In genomic region chr7:105127179-105127578, GRCh38 we compare ENCODE assay signal across 19 cellular contexts.
DNase-seq lines count a peak whose midpoint lies in the region; ATAC-seq and TF ChIP-seq lines count a peak whose summit lies in the region.
"Had no signal": no experiment of that assay in that cellular context is flagged by ENCODE, and none has a peak within 500 bp of the region (broad histone marks: within the 10 kb centered on the region; RNA-seq: fewer than 3 reads in every experiment).

No MANE protein-coding gene starts in this region.

- no peak overlapping the region for H2BK120ac ChIP-seq in trophoblast cell (ENCODE audit: insufficient read depth, low read length, poor library complexity)

- no peak overlapping the region for H2AFZ ChIP-seq in trophoblast cell (ENCODE audit: insufficient read depth, low read length, poor library complexity)
- H2AFZ ChIP-seq: neural progenitor cell had no signal

- TF ChIP-seq CTCF in HEK293 (tag by site-specific recombination; IDR thresholded peaks at IDR 0.05), result no peak
- no peak for TF ChIP-seq CTCF in transverse colon (IDR thresholded peaks at IDR 0.05)
- no peak for TF ChIP-seq CTCF in spleen (IDR thresholded peaks at IDR 0.05 in 8 of 11, conservative IDR thresholded peaks at IDR 0.05 in 3 of 11)

- intact Hi-C loops in activated T-helper 2 cell treated with anti-CD3 and anti-CD28 coated beads, Interferon-gamma antibody, Interleukin-2, Interleukin-4, amounts not matched to agents 10 μg/mL and 5 μg/mL and 100 μg/mL, durations not matched to agents 14 hours and 24 hours and 36 hours (cut with micrococcal nuclease), result no loop called here
- intact Hi-C loops in transverse colon (cut with DNase I; ENCODE audit: low total_unique reads), result no loop called here
- intact Hi-C loops in spleen (cut with DNase I; ENCODE audit: low total_unique reads), result no loop called here

- peak overlapping the region; percentile 11 to 36 for H3K4me3 Mint-ChIP-seq in activated T-cell treated with anti-CD3 and anti-CD28 coated beads, Interleukin-2, amount 50 U/mL, for 72 hours
- no peak overlapping the region for H3K4me3 Mint-ChIP-seq in activated T-helper 2 cell treated with anti-CD3 and anti-CD28 coated beads, Interferon-gamma antibody, Interleukin-2, Interleukin-4, amounts not matched to agents 10 μg/mL and 5 μg/mL and 100 μg/mL, durations not matched to agents 14 hours and 24 hours and 36 hours (ENCODE audit: low read depth)
- H3K4me3 Mint-ChIP-seq: CD8-positive, alpha-beta memory T cell; central memory CD8-positive, alpha-beta T cell; neural progenitor cell had no signal

- no CpG with 5 or more reads among the region's 8 CpGs for WGBS in trophoblast cell (ENCODE audit: extremely low coverage, insufficient coverage, insufficient read length)
- 76 to 81% methylated on average over 4 to 8 of the region's 8 CpGs for WGBS in transverse colon (ENCODE audit: low coverage in 1 of 2), 2 donors
- 68 to 86% (median 78%) methylated on average over 8 of the region's 8 CpGs for WGBS in spleen, 5 donors

- H4K8ac ChIP-seq in trophoblast cell (ENCODE audit: low read depth, low read length), result no peak overlapping the region

- peaks cover 0 to 22% of the 10 kb centered on the region in 2 experiments; a peak in 2 of 3 replicates for H3K36me3 ChIP-seq in HEK293 (ENCODE audit: control insufficient read depth in 2 of 2, insufficient read depth in 1 of 2, low read length in 2 of 2)
- H3K36me3 ChIP-seq in trophoblast cell (ENCODE audit: control insufficient read depth in 1 of 2, insufficient read depth in 2 of 2, low read length in 2 of 2), result peaks cover 5 to 8% of the 10 kb centered on the region in 2 experiments
- H3K36me3 ChIP-seq in transverse colon, result peaks cover 0 to 14% (median 0%) of the 10 kb centered on the region in 4 donors
- H3K36me3 ChIP-seq in spleen, result peaks cover 0 to 87% (median 29%) of the 10 kb centered on the region in 6 donors
- H3K36me3 ChIP-seq: neural progenitor cell had no signal

- no peak for TF ChIP-seq EP300 in transverse colon (IDR thresholded peaks at IDR 0.05; ENCODE audit: low read depth)

- H3K4ac ChIP-seq in trophoblast cell (ENCODE audit: low read depth, low read length), result no peak overlapping the region

- no peaks in the 10 kb centered on the region for H3K79me2 ChIP-seq in trophoblast cell (ENCODE audit: control insufficient read depth, insufficient read depth, low read length, poor library complexity)

- H3K27me3 ChIP-seq in trophoblast cell (ENCODE audit: insufficient read depth, low read length) (no peaks in the 10 kb centered on the region), transverse colon (no peaks in the 10 kb centered on the region), spleen (replicated peaks in 1 of 7) (no peaks in the 10 kb centered on the region)
- H3K27me3 ChIP-seq: neural progenitor cell, testis had no signal

- H3K27me3 Mint-ChIP-seq in activated T-cell treated with anti-CD3 and anti-CD28 coated beads, Interleukin-2, amount 50 U/mL, for 72 hours (ENCODE audit: low read depth), result no peaks in the 10 kb centered on the region
- no peaks in the 10 kb centered on the region for H3K27me3 Mint-ChIP-seq in activated T-helper 2 cell treated with anti-CD3 and anti-CD28 coated beads, Interferon-gamma antibody, Interleukin-2, Interleukin-4, amounts not matched to agents 10 μg/mL and 5 μg/mL and 100 μg/mL, durations not matched to agents 14 hours and 24 hours and 36 hours (ENCODE audit: low read depth)
- H3K27me3 Mint-ChIP-seq: CD8-positive, alpha-beta memory T cell; central memory CD8-positive, alpha-beta T cell had no signal

- H4K91ac ChIP-seq in trophoblast cell (ENCODE audit: low read depth, low read length), result no peak overlapping the region

- H3K9me3 Mint-ChIP-seq in activated T-cell treated with anti-CD3 and anti-CD28 coated beads, Interleukin-2, amount 50 U/mL, for 72 hours, result no peaks in the 10 kb centered on the region
- H3K9me3 Mint-ChIP-seq in activated T-helper 2 cell treated with anti-CD3 and anti-CD28 coated beads, Interferon-gamma antibody, Interleukin-2, Interleukin-4, amounts not matched to agents 10 μg/mL and 5 μg/mL and 100 μg/mL, durations not matched to agents 14 hours and 24 hours and 36 hours, result no peaks in the 10 kb centered on the region
- H3K9me3 Mint-ChIP-seq: CD8-positive, alpha-beta memory T cell; central memory CD8-positive, alpha-beta T cell; neural progenitor cell had no signal

- no peak overlapping the region for H3K4me3 ChIP-seq in HEK293 (ENCODE audit: low read depth, low read length)
- H3K4me3 ChIP-seq in trophoblast cell (ENCODE audit: low read depth, low read length), result no peak overlapping the region
- no peak overlapping the region for H3K4me3 ChIP-seq in transverse colon
- H3K4me3 ChIP-seq in spleen, result no peak overlapping the region
- H3K4me3 ChIP-seq: HAP-1, neural progenitor cell, testis had no signal

- H3K9ac ChIP-seq in trophoblast cell (ENCODE audit: low read length), result no peak overlapping the region
- H3K9ac ChIP-seq: neural progenitor cell had no signal

- no peak overlapping the region for H2BK5ac ChIP-seq in trophoblast cell (ENCODE audit: low read depth, low read length, poor library complexity)

- no peak overlapping the region for H2AK5ac ChIP-seq in trophoblast cell (ENCODE audit: low read length)

- POLR2A ChIA-PET in HEK293 (lab: Yijun Ruan, JAX), result no interaction called here

- H3K27ac ChIP-seq in HEK293 (ENCODE audit: extremely low read depth, low read depth, low read length), result no peak overlapping the region
- no peak overlapping the region for H3K27ac ChIP-seq in trophoblast cell (ENCODE audit: low read depth, low read length)
- no peak overlapping the region for H3K27ac ChIP-seq in transverse colon
- H3K27ac ChIP-seq in spleen, result no peak overlapping the region
- H3K27ac ChIP-seq: neural progenitor cell, testis had no signal

- CTCF ChIA-PET in HEK293 (lab: Yijun Ruan, JAX), result interaction anchor here (0.6 kb wide), 1 partner anchor 272 kb away, joined by 3 read pairs; no protein-coding TSS in a partner anchor

- H3K23ac ChIP-seq in trophoblast cell (ENCODE audit: low read length), result no peak overlapping the region

- no peak overlapping the region for H2BK12ac ChIP-seq in trophoblast cell (ENCODE audit: low read length)

- H3K4me1 ChIP-seq in HEK293 (ENCODE audit: control insufficient read depth, insufficient read depth, low read length), result no peaks in the 10 kb centered on the region
- H3K4me1 ChIP-seq in trophoblast cell (ENCODE audit: control insufficient read depth in 1 of 2, insufficient read depth in 2 of 2, low read length in 2 of 2), result no peaks in the 10 kb centered on the region
- no peaks in the 10 kb centered on the region for H3K4me1 ChIP-seq in transverse colon
- peaks cover 0 to 17% (median 7%) of the 10 kb centered on the region in 6 donors for H3K4me1 ChIP-seq in spleen
- H3K4me1 ChIP-seq: HAP-1 had no signal

- H3K4me1 Mint-ChIP-seq in activated T-cell treated with anti-CD3 and anti-CD28 coated beads, Interleukin-2, amount 50 U/mL, for 72 hours (ENCODE audit: low read depth), result peaks cover 36% of the 10 kb centered on the region
- H3K4me1 Mint-ChIP-seq in activated T-helper 2 cell treated with anti-CD3 and anti-CD28 coated beads, Interferon-gamma antibody, Interleukin-2, Interleukin-4, amounts not matched to agents 10 μg/mL and 5 μg/mL and 100 μg/mL, durations not matched to agents 14 hours and 24 hours and 36 hours (ENCODE audit: low read depth), result peaks cover 46% of the 10 kb centered on the region

- peak overlapping the region; percentile 57 for H3K27ac Mint-ChIP-seq in activated T-cell treated with anti-CD3 and anti-CD28 coated beads, Interleukin-2, amount 50 U/mL, for 72 hours
- peak overlapping the region; percentile 19 for H3K27ac Mint-ChIP-seq in activated T-helper 2 cell treated with anti-CD3 and anti-CD28 coated beads, Interferon-gamma antibody, Interleukin-2, Interleukin-4, amounts not matched to agents 10 μg/mL and 5 μg/mL and 100 μg/mL, durations not matched to agents 14 hours and 24 hours and 36 hours
- H3K27ac Mint-ChIP-seq: neural progenitor cell had no signal

- DNase-seq in activated T-cell treated with anti-CD3 and anti-CD28 coated beads, Interleukin-2, amount 50 U/mL, for 72 hours, result peak in 1 of 2 donors; percentile 19
- no peak for DNase-seq in activated T-cell treated with anti-CD3 and anti-CD28 coated beads, Interleukin-2, amount 50 U/mL, for 48 hours
- DNase-seq in activated T-helper 2 cell treated with anti-CD3 and anti-CD28 coated beads, Interferon-gamma antibody, Interleukin-2, Interleukin-4, amounts not matched to agents 10 μg/mL and 5 μg/mL and 100 μg/mL, durations not matched to agents 14 hours and 24 hours and 36 hours (ENCODE audit: low spot score), result no peak
- DNase-seq in trophoblast cell (peak; percentile 78 to 81), transverse colon (no peak), spleen (no peak)
- DNase-seq in activated CD8-positive, alpha-beta memory T cell treated with anti-CD3 and anti-CD28 coated beads for 24 hours, result no peak
- DNase-seq: ACHN; CD8-positive, alpha-beta memory T cell; left colon; midbrain; NCI-H187 treated with DMSO at 0.1 percent for 48 hours; SW 1271; testis had no signal

- no peak overlapping the region for H3K18ac ChIP-seq in trophoblast cell (ENCODE audit: low read length)

- peak in 1 of 2 donors; percentile 54 for ATAC-seq in activated T-cell treated with anti-CD3 and anti-CD28 coated beads, Interleukin-2, amount 50 U/mL, for 72 hours (replicated peaks in 1 of 2)
- ATAC-seq: HepG2, left colon had no signal

- H3K79me1 ChIP-seq in trophoblast cell (ENCODE audit: low read length), result no peaks in the 10 kb centered on the region

- H3K9me3 ChIP-seq in HEK293 (ENCODE audit: control insufficient read depth, insufficient read depth, low read depth, low read length) (no peaks in the 10 kb centered on the region), trophoblast cell (ENCODE audit: insufficient read depth, low read depth, low read length) (peaks cover 2% of the 10 kb centered on the region), transverse colon (no peaks in the 10 kb centered on the region), spleen (no peaks in the 10 kb centered on the region)
- H3K9me3 ChIP-seq: HAP-1, testis had no signal

- in situ Hi-C loops in transverse colon (cut with MboI; ENCODE audit: low pct_ligation_motif_present in 1 of 4, low pct_unique_long_range_greater_than_20kb in 1 of 4, low sequenced_read_pairs in 3 of 4), result no loop called here

- H4K12ac ChIP-seq in trophoblast cell (ENCODE audit: low read depth, low read length), result no peak overlapping the region

- H3K14ac ChIP-seq in trophoblast cell (ENCODE audit: low read length), result no peak overlapping the region

- no peak overlapping the region for H3K4me2 ChIP-seq in trophoblast cell (ENCODE audit: low read length)
- H3K4me2 ChIP-seq: neural progenitor cell had no signal

- TF ChIP-seq POLR2A in transverse colon (IDR thresholded peaks at IDR 0.05) (no peak), spleen (IDR thresholded peaks at IDR 0.05) (no peak)

- H3K36me3 Mint-ChIP-seq in activated T-cell treated with anti-CD3 and anti-CD28 coated beads, Interleukin-2, amount 50 U/mL, for 72 hours (ENCODE audit: insufficient read depth in 2 of 2), result peaks cover 0 to 14% of the 10 kb centered on the region in 2 donors
- H3K36me3 Mint-ChIP-seq in activated T-helper 2 cell treated with anti-CD3 and anti-CD28 coated beads, Interferon-gamma antibody, Interleukin-2, Interleukin-4, amounts not matched to agents 10 μg/mL and 5 μg/mL and 100 μg/mL, durations not matched to agents 14 hours and 24 hours and 36 hours (ENCODE audit: low read depth), result peaks cover 45% of the 10 kb centered on the region

TF ChIP-seq in HEK293, 187 proteins besides CTCF, POLR2A, EP300 and RAD21 (continues in another document):
- no peak for TF ChIP-seq SP3 (tag by site-specific recombination; IDR thresholded peaks at IDR 0.05)

Comparison
In these comparisons a context has a peak if more than half of its experiments do, and no peak if none do; other contexts are left out.
1. DNase-seq: peak in trophoblast cell (2 of 2); none in activated T-cell treated with anti-CD3 and anti-CD28 coated beads, Interleukin-2, amount 50 U/mL, for 48 hours (0 of 2), activated T-helper 2 cell treated with anti-CD3 and anti-CD28 coated beads, Interferon-gamma antibody, Interleukin-2, Interleukin-4, amounts not matched to agents 10 μg/mL and 5 μg/mL and 100 μg/mL, durations not matched to agents 14 hours and 24 hours and 36 hours (single experiment), transverse colon (single experiment), spleen (single experiment) and activated CD8-positive, alpha-beta memory T cell treated with anti-CD3 and anti-CD28 coated beads for 24 hours (single experiment).